Comparison of ENCODE assay signal across 1 cellular context in the genomic region with DNA sequence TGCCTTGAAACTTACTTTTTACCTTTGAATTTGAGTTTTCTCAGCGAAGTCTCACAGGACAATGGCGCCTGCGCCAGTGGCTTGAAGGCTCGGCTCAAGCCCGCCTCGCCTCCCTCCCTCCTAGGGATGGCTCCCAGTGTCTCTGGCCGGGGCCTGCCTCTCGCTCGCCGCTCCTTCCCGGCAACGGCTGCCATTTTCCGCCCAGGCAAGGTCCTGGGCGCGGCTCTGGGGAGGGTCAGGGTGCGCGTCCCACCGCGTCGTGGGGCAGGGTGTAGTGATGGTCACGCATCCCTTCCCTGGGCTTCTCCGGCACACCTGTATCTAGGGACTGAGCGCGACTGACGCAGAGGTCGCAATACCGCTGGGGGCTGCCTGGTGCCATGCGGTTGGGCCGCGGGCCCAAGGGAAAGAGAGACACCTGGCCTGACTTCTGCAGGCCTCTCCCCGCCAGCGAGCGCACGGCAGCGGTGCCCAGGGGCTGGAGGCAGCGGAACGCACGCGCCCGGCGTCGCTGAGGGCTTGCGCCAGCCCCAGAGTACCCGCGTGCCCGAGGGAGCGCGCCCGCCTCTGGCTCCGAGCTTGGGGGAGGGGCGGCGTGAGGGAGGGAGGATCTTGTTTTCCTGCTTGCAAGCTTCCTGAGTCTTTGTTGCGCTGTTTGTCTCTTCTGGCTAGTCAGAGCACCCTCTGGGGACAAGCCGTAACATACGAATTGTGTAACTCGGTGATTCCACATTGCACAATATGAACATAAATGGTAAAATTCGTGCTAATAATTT.
TF ChIP-seq lines count a peak whose summit lies in the region.

No MANE protein-coding gene starts in this region.

TF ChIP-seq in HepG2, 621 proteins besides CTCF, POLR2A, EP300 and RAD21 (continued from another document and continues in another):
- 0 out of 2 replicates have a peak, but pooled peaks have one; percentile 34 for TF ChIP-seq PAXIP1 (CRISPR knock-in tag; conservative IDR thresholded peaks at IDR 0.05)
- TF ChIP-seq, protein P1, sequence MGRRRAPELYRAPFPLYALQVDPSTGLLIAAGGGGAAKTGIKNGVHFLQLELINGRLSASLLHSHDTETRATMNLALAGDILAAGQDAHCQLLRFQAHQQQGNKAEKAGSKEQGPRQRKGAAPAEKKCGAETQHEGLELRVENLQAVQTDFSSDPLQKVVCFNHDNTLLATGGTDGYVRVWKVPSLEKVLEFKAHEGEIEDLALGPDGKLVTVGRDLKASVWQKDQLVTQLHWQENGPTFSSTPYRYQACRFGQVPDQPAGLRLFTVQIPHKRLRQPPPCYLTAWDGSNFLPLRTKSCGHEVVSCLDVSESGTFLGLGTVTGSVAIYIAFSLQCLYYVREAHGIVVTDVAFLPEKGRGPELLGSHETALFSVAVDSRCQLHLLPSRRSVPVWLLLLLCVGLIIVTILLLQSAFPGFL (CRISPR knock-in tag; IDR thresholded peaks at IDR 0.05) = 0 out of 2 replicates have a peak, but pooled peaks have one; percentile 47
- TF ChIP-seq KAT8 (CRISPR knock-in tag; IDR thresholded peaks at IDR 0.05) = peak; percentile 48; the same call in 1 of the 2 replicates
- TF ChIP-seq, protein P2, sequence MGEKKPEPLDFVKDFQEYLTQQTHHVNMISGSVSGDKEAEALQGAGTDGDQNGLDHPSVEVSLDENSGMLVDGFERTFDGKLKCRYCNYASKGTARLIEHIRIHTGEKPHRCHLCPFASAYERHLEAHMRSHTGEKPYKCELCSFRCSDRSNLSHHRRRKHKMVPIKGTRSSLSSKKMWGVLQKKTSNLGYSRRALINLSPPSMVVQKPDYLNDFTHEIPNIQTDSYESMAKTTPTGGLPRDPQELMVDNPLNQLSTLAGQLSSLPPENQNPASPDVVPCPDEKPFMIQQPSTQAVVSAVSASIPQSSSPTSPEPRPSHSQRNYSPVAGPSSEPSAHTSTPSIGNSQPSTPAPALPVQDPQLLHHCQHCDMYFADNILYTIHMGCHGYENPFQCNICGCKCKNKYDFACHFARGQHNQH (CRISPR knock-in tag; IDR thresholded peaks at IDR 0.05) = peak; percentile 49; the same call in 1 of the 2 replicates
- no peak for TF ChIP-seq NKX3-1 (CRISPR knock-in tag; IDR thresholded peaks at IDR 0.05)
- no peak for TF ChIP-seq ZNF737 (CRISPR knock-in tag; IDR thresholded peaks at IDR 0.05; ENCODE audit: borderline replicate concordance)
- TF ChIP-seq NFYC (CRISPR knock-in tag; IDR thresholded peaks at IDR 0.05) = no peak
- TF ChIP-seq, protein P3, sequence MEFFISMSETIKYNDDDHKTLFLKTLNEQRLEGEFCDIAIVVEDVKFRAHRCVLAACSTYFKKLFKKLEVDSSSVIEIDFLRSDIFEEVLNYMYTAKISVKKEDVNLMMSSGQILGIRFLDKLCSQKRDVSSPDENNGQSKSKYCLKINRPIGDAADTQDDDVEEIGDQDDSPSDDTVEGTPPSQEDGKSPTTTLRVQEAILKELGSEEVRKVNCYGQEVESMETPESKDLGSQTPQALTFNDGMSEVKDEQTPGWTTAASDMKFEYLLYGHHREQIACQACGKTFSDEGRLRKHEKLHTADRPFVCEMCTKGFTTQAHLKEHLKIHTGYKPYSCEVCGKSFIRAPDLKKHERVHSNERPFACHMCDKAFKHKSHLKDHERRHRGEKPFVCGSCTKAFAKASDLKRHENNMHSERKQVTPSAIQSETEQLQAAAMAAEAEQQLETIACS (CRISPR knock-in tag; IDR thresholded peaks at IDR 0.05) = peak; percentile 95
- TF ChIP-seq PAWR (CRISPR knock-in tag; IDR thresholded peaks at IDR 0.05; ENCODE audit: borderline replicate concordance) = no peak
- no peak for TF ChIP-seq MED8 (CRISPR knock-in tag; IDR thresholded peaks at IDR 0.05; ENCODE audit: insufficient replicate concordance)
- no peak for TF ChIP-seq MATR3 (CRISPR knock-in tag; IDR thresholded peaks at IDR 0.05)
- TF ChIP-seq, protein P4, sequence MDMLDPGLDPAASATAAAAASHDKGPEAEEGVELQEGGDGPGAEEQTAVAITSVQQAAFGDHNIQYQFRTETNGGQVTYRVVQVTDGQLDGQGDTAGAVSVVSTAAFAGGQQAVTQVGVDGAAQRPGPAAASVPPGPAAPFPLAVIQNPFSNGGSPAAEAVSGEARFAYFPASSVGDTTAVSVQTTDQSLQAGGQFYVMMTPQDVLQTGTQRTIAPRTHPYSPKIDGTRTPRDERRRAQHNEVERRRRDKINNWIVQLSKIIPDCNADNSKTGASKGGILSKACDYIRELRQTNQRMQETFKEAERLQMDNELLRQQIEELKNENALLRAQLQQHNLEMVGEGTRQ (IDR thresholded peaks at IDR 0.05; ENCODE audit: low read depth, low read length) = no peak
- TF ChIP-seq, protein P4 (CRISPR knock-in tag; IDR thresholded peaks at IDR 0.05; ENCODE audit: borderline replicate concordance) = no peak
- no peak for TF ChIP-seq ZNF775 (CRISPR knock-in tag; IDR thresholded peaks at IDR 0.05; ENCODE audit: borderline replicate concordance)
- no peak for TF ChIP-seq ZNF263 (CRISPR knock-in tag; IDR thresholded peaks at IDR 0.05)
- no peak for TF ChIP-seq ZNF678 (CRISPR knock-in tag; IDR thresholded peaks at IDR 0.05)
- TF ChIP-seq NFAT5 (CRISPR knock-in tag; IDR thresholded peaks at IDR 0.05) = peak; percentile 58; the same call in 1 of the 2 replicates
- no peak for TF ChIP-seq SP1 (IDR thresholded peaks at IDR 0.05)
- TF ChIP-seq SP1 (CRISPR knock-in tag; IDR thresholded peaks at IDR 0.05) = no peak
- no peak for TF ChIP-seq MBNL3 (CRISPR knock-in tag; conservative IDR thresholded peaks at IDR 0.05)
- no peak for TF ChIP-seq NFIC (IDR thresholded peaks at IDR 0.05; ENCODE audit: low read length)
- no peak for TF ChIP-seq ZNF33B (CRISPR knock-in tag; IDR thresholded peaks at IDR 0.05)
- no peak for TF ChIP-seq AHR (CRISPR knock-in tag; IDR thresholded peaks at IDR 0.05)
- TF ChIP-seq SKIL (CRISPR knock-in tag; IDR thresholded peaks at IDR 0.05; ENCODE audit: borderline replicate concordance) = no peak
- no peak for TF ChIP-seq ZNF18 (CRISPR knock-in tag; IDR thresholded peaks at IDR 0.05; ENCODE audit: insufficient replicate concordance)
- no peak for TF ChIP-seq TP53 (CRISPR knock-in tag; conservative IDR thresholded peaks at IDR 0.05)
- TF ChIP-seq NFKB2 (CRISPR knock-in tag; IDR thresholded peaks at IDR 0.05; ENCODE audit: borderline replicate concordance) = 0 out of 2 replicates have a peak, but pooled peaks have one; percentile 55
- peak; percentile 48; the same call in 1 of the 2 replicates for TF ChIP-seq ZNF746 (CRISPR knock-in tag; IDR thresholded peaks at IDR 0.05)
- no peak for TF ChIP-seq TFE3 (CRISPR knock-in tag; IDR thresholded peaks at IDR 0.05)
